In the genomic region with DNA sequence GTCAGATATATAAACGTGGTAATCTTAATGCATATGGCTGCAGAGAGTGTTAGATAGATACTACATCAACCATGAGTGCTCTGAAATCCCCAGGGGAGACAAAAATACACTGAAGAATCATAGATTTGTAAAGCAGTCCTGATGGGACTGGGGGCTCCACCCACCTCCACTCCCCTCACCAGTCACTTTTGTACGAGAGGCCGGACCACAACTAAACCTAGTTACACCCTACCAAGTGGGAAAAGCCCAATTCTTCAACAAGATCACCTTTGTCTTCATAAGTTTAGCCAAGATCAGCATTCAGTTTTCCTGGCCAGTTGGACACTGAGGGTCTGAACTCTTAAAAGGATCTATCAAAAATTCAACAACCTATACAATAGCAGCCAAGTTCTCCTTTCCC, we compare ENCODE assay signal across 8 cellular contexts. TPM values are rescaled to one million over a fixed set of nuclear protein-coding genes. Genes with fewer than 3 reads are reported as not detected.
DNase-seq lines count a peak whose midpoint lies in the region; ATAC-seq, FAIRE-seq and TF ChIP-seq lines count a peak whose summit lies in the region.

No MANE protein-coding gene starts in this region.

- H3K4me1 ChIP-seq in adrenal gland (replicated peaks in 1 of 2) (peaks cover 21 to 61% of the 10 kb centered on the region in 2 donors), HepG2 (ENCODE audit: insufficient read depth, low read length) (peaks cover 52% of the 10 kb centered on the region), thoracic aorta (ENCODE audit: control insufficient read depth in 1 of 2, low read depth in 2 of 2) (peaks cover 42 to 54% of the 10 kb centered on the region in 2 donors)

- intact Hi-C loops in adrenal gland (cut with DNase I) = no loop called here
- intact Hi-C loops in HepG2 (cut with micrococcal nuclease; ENCODE audit: unreplicated experiment) = no loop called here

- TF ChIP-seq EP300 in HepG2 (IDR thresholded peaks at IDR 0.05; ENCODE audit: low read depth in 2 of 2, low read length in 2 of 2) = no peak
- TF ChIP-seq EP300 in HepG2 (CRISPR knock-in tag; IDR thresholded peaks at IDR 0.05; ENCODE audit: borderline replicate concordance) = no peak

- WGBS in adrenal gland, 4 donors = 6 to 13% (median 11%) methylated on average over 3 of the region's 3 CpGs
- WGBS in HepG2 (ENCODE audit: low lambda C conversion rate) = 21% methylated on average over 3 of the region's 3 CpGs

- no peak for ATAC-seq in activated CD8-positive, alpha-beta memory T cell treated with anti-CD3 and anti-CD28 coated beads, Interleukin-2, amount 10 ng/mL, durations not matched to agents 7 days and 5 days
- ATAC-seq in HepG2 (no peak), thoracic aorta (ENCODE audit: insufficient number of reproducible peaks, low FRiP score, low read depth) (no peak), HG03196 (IDR thresholded peaks at IDR 0.05; ENCODE audit: unreplicated experiment) (no peak)

- H3K4me3 ChIP-seq in adrenal gland = peak overlapping the region in 2 of 4 donors; percentile 86 to 97
- peak overlapping the region; percentile 94 to 98 (median 94) for H3K4me3 ChIP-seq in HepG2 (replicated peaks in 1 of 3; ENCODE audit: insufficient read depth in 1 of 3, low read depth in 2 of 3, low read length in 3 of 3)
- peak overlapping the region; percentile 73 for H3K4me3 ChIP-seq in thoracic aorta

- TF ChIP-seq RAD21 in HepG2 (CRISPR knock-in tag; IDR thresholded peaks at IDR 0.05) = no peak

- no peak for DNase-seq in activated CD8-positive, alpha-beta memory T cell treated with anti-CD3 and anti-CD28 coated beads, Interleukin-2, amount 10 ng/mL, durations not matched to agents 7 days and 5 days
- DNase-seq in activated CD8-positive, alpha-beta memory T cell treated with anti-CD3 and anti-CD28 coated beads for 24 hours = no peak
- peak in 1 of 7 donors; percentile 14 for DNase-seq in adrenal gland
- DNase-seq in HepG2 (ENCODE audit: low spot score) = no peak
- no peak for DNase-seq in thoracic aorta (ENCODE audit: low spot score)
- DNase-seq in NCI-H1105 (lab: John Stamatoyannopoulos, UW) = no peak
- no peak for DNase-seq in DMS153 (lab: John Stamatoyannopoulos, UW)

- H3K36me3 ChIP-seq in adrenal gland (replicated peaks in 1 of 2) (peaks cover 0 to 52% of the 10 kb centered on the region in 2 donors), HepG2 (replicated peaks in 1 of 2; ENCODE audit: control insufficient read depth in 1 of 2, insufficient read depth in 2 of 2, low read length in 2 of 2) (peaks cover 28 to 54% of the 10 kb centered on the region in 2 experiments), thoracic aorta (peaks cover 42% of the 10 kb centered on the region)

- no peak for TF ChIP-seq CTCF in adrenal gland (IDR thresholded peaks at IDR 0.05)
- no peak for TF ChIP-seq CTCF in HepG2 (CRISPR knock-in tag; IDR thresholded peaks at IDR 0.05)
- no peak for TF ChIP-seq CTCF in thoracic aorta (IDR thresholded peaks at IDR 0.05)

- CTCF ChIA-PET in activated CD8-positive, alpha-beta memory T cell treated with anti-CD3 and anti-CD28 coated beads, Interleukin-2, amount 10 ng/mL, durations not matched to agents 7 days and 5 days (lab: Charles Lee) = interaction anchor here (0.7 to 6.5 kb wide), 8 partner anchors 9 to 124 kb away, joined by 3 to 66 read pairs (median 4); a partner anchor contains a TSS
- CTCF ChIA-PET in HepG2 (lab: Yijun Ruan, JAX; ENCODE audit: low intra/inter-chr PET ratio, low total read pairs) = no interaction called here

- TSS peak; percentile 45 for BruUV-seq in HepG2 (replicated peaks; lab: Mats Ljungman, UMichigan)

- H3K27me3 ChIP-seq in adrenal gland = no peaks in the 10 kb centered on the region
- H3K27me3 ChIP-seq in HepG2 (ENCODE audit: control insufficient read depth in 1 of 2, insufficient read depth in 2 of 2, low read length in 2 of 2) = no peaks in the 10 kb centered on the region; a peak in 1 of 5 replicates
- H3K27me3 ChIP-seq in thoracic aorta (replicated peaks; ENCODE audit: insufficient read depth) = no peaks in the 10 kb centered on the region

- peak overlapping the region in 4 of 5 donors; percentile 77 to 100 (median 99) for H3K27ac ChIP-seq in adrenal gland
- peak overlapping the region; percentile 42 for H3K27ac ChIP-seq in HepG2 (ENCODE audit: extremely low read length, insufficient read depth, low read length)
- peak overlapping the region; percentile 30 to 35 for H3K27ac ChIP-seq in thoracic aorta

- peak overlapping the region; percentile 97 for H3K4me3 Mint-ChIP-seq in activated CD8-positive, alpha-beta memory T cell treated with anti-CD3 and anti-CD28 coated beads, Interleukin-2, amount 10 ng/mL, durations not matched to agents 7 days and 5 days

- peak overlapping the region; percentile 89 for H3K9ac ChIP-seq in HepG2 (ENCODE audit: insufficient read depth, low read depth, low read length)

- peaks cover 74% of the 10 kb centered on the region for H3K4me1 Mint-ChIP-seq in activated CD8-positive, alpha-beta memory T cell treated with anti-CD3 and anti-CD28 coated beads, Interleukin-2, amount 10 ng/mL, durations not matched to agents 7 days and 5 days

- H3K9me3 Mint-ChIP-seq in activated CD8-positive, alpha-beta memory T cell treated with anti-CD3 and anti-CD28 coated beads, Interleukin-2, amount 10 ng/mL, durations not matched to agents 7 days and 5 days (ENCODE audit: low read depth) = no peaks in the 10 kb centered on the region

- H3K9me3 ChIP-seq in adrenal gland (replicated peaks in 1 of 3) = no peaks in the 10 kb centered on the region
- no peaks in the 10 kb centered on the region for H3K9me3 ChIP-seq in HepG2 (ENCODE audit: low read length)
- H3K9me3 ChIP-seq in thoracic aorta = no peaks in the 10 kb centered on the region

- H3K27me3 Mint-ChIP-seq in activated CD8-positive, alpha-beta memory T cell treated with anti-CD3 and anti-CD28 coated beads, Interleukin-2, amount 10 ng/mL, durations not matched to agents 7 days and 5 days = peaks cover 3% of the 10 kb centered on the region

- POLR2A ChIA-PET in HepG2 (lab: Yijun Ruan, JAX) = interaction anchor here (0.9 to 1.1 kb wide), 3 partner anchors 11 to 16 kb away, joined by 3 read pairs; no protein-coding TSS in a partner anchor

- H3K27ac Mint-ChIP-seq in activated CD8-positive, alpha-beta memory T cell treated with anti-CD3 and anti-CD28 coated beads, Interleukin-2, amount 10 ng/mL, durations not matched to agents 7 days and 5 days = peak overlapping the region; percentile 73

- peaks cover 59% of the 10 kb centered on the region for H3K36me3 Mint-ChIP-seq in activated CD8-positive, alpha-beta memory T cell treated with anti-CD3 and anti-CD28 coated beads, Interleukin-2, amount 10 ng/mL, durations not matched to agents 7 days and 5 days

- H2AFZ ChIP-seq in HepG2 (ENCODE audit: low read length) = no peak overlapping the region

- H4K20me1 ChIP-seq in HepG2 (ENCODE audit: insufficient read depth, low read length) = peaks cover 56% of the 10 kb centered on the region

- peak overlapping the region; percentile 95 for H3K4me2 ChIP-seq in HepG2 (ENCODE audit: low read depth, low read length)

- H3K79me2 ChIP-seq in HepG2 (ENCODE audit: insufficient read depth, low read length) = peaks cover 54% of the 10 kb centered on the region

- TF ChIP-seq POLR2A in adrenal gland (IDR thresholded peaks at IDR 0.05) (no peak), HepG2 (IDR thresholded peaks at IDR 0.05; ENCODE audit: insufficient read depth in 1 of 2, low read depth in 2 of 2, low read length in 2 of 2) (no peak)

- in situ Hi-C loops in HepG2 (cut with HindIII; ENCODE audit: extremely low pct_ligation_motif_present, low pct_unique_long_range_greater_than_20kb) = no loop called here

- no peak for FAIRE-seq in HepG2 (lab: Jason Lieb, UNC)

RNA-seq across cellular contexts. Expression of a gene that starts 1.5 kb away (rescaled TPM):
- total RNA-seq in activated CD8-positive, alpha-beta memory T cell treated with anti-CD3 and anti-CD28 coated beads, Interleukin-2, amount 10 ng/mL, durations not matched to agents 7 days and 5 days = 100 to 1,000 TPM; 442 to 462 TPM
- total RNA-seq in adrenal gland (100 to 1,000 TPM; 109 to 395 (median 253) TPM), HepG2 (2016; rRNA removed; fragmentation: Illumina TruSeq; extraction: Trizol) (42.5 and 70.4 TPM in 2 replicates), thoracic aorta (100 to 1,000 TPM; 250 to 512 TPM)
- polyA plus RNA-seq in adrenal gland (100 to 1,000 TPM; 150 to 197 (median 178) TPM), HepG2 (2011; rRNA removed) (51.9 and 55.5 TPM in 2 replicates)
- total RNA-seq in HepG2 (2016; cell fraction: cytosol; rRNA removed; fragmentation: Illumina TruSeq; extraction: Trizol; ENCODE audit: low read depth) = 16.0 and 19.1 TPM in 2 replicates
- 36.1 and 70.7 TPM in 2 replicates for total RNA-seq in HepG2 (2016; cell fraction: insoluble cytoplasmic fraction; rRNA removed; fragmentation: Illumina TruSeq; extraction: Trizol)
- 45.9 and 46.6 TPM in 2 replicates for total RNA-seq in HepG2 (2016; cell fraction: membrane; rRNA removed; fragmentation: Illumina TruSeq; extraction: Trizol)
- 163 and 180 TPM in 2 replicates for total RNA-seq in HepG2 (2016; cell fraction: nucleus; rRNA removed; fragmentation: Illumina TruSeq; extraction: Trizol)
- polyA plus RNA-seq in HepG2 (2011; cell fraction: cytosol; rRNA removed) = 14.3 and 16.0 TPM in 2 replicates
- polyA plus RNA-seq in HepG2 (2011; cell fraction: nucleus; rRNA removed) = 223 and 237 TPM in 2 replicates
- 130 and 151 TPM in 2 replicates for polyA plus RNA-seq in HepG2 (2012)
- 30.5 and 31.3 TPM in 2 replicates for polyA plus RNA-seq in HepG2 (2016; cell fraction: cytosol; fragmentation: Illumina TruSeq; extraction: Trizol; ENCODE audit: low read depth)
- 93.3 and 132 TPM in 2 replicates for polyA plus RNA-seq in HepG2 (2016; cell fraction: insoluble cytoplasmic fraction; fragmentation: Illumina TruSeq; extraction: Trizol; ENCODE audit: low read depth)
- 63.8 and 66.4 TPM in 2 replicates for polyA plus RNA-seq in HepG2 (2016; cell fraction: membrane; fragmentation: Illumina TruSeq; extraction: Trizol; ENCODE audit: low read depth)
- 426 and 461 TPM in 2 replicates for polyA plus RNA-seq in HepG2 (2016; cell fraction: nucleus; fragmentation: Illumina TruSeq; extraction: Trizol; ENCODE audit: insufficient read depth, low read depth)
- 77.9 and 101 TPM in 2 replicates for polyA minus RNA-seq in HepG2 (2011; rRNA and poly(A)+ RNA removed; ENCODE audit: low replicate concordance)
- polyA minus RNA-seq in HepG2 (2011; cell fraction: cytosol; rRNA and poly(A)+ RNA removed) = 31.1 and 32.0 TPM in 2 replicates
- polyA minus RNA-seq in HepG2 (2011; cell fraction: nucleus; rRNA and poly(A)+ RNA removed) = 297 and 338 TPM in 2 replicates

RNA-seq across cellular contexts. Expression of a gene that starts 17.1 kb away (rescaled TPM):
- 1 to 10 TPM; 2.0 to 3.2 TPM for total RNA-seq in activated CD8-positive, alpha-beta memory T cell treated with anti-CD3 and anti-CD28 coated beads, Interleukin-2, amount 10 ng/mL, durations not matched to agents 7 days and 5 days
- total RNA-seq in adrenal gland (10 to 100 TPM in 1 of 8 donors, 1 to 10 TPM in 7; 1.8 to 10.1 (median 3.8) TPM), HepG2 (2016; rRNA removed; fragmentation: Illumina TruSeq; extraction: Trizol) (0.11 TPM in 1 of 2 replicates, not detected in the other), thoracic aorta (10 to 100 TPM; 12.2 to 13.4 TPM)
- polyA plus RNA-seq in adrenal gland (1 to 10 TPM; 2.4 to 5.1 (median 4.8) TPM), HepG2 (2011; rRNA removed) (0.12 and 0.13 TPM in 2 replicates)
- total RNA-seq in HepG2 (2016; cell fraction: cytosol; rRNA removed; fragmentation: Illumina TruSeq; extraction: Trizol; ENCODE audit: low read depth) = not detected in 2 replicates
- 0.06 TPM in 1 of 2 replicates, not detected in the other for total RNA-seq in HepG2 (2016; cell fraction: insoluble cytoplasmic fraction; rRNA removed; fragmentation: Illumina TruSeq; extraction: Trizol)
- not detected in 2 replicates for total RNA-seq in HepG2 (2016; cell fraction: membrane; rRNA removed; fragmentation: Illumina TruSeq; extraction: Trizol)
- 0.13 and 0.16 TPM in 2 replicates for total RNA-seq in HepG2 (2016; cell fraction: nucleus; rRNA removed; fragmentation: Illumina TruSeq; extraction: Trizol)
- 0.08 and 0.09 TPM in 2 replicates for polyA plus RNA-seq in HepG2 (2011; cell fraction: cytosol; rRNA removed)
- polyA plus RNA-seq in HepG2 (2011; cell fraction: nucleus; rRNA removed) = 0.31 and 0.51 TPM in 2 replicates
- 0.19 and 0.24 TPM in 2 replicates for polyA plus RNA-seq in HepG2 (2012)
- not detected in 2 replicates for polyA plus RNA-seq in HepG2 (2016; cell fraction: cytosol; fragmentation: Illumina TruSeq; extraction: Trizol; ENCODE audit: low read depth)
- not detected in 2 replicates for polyA plus RNA-seq in HepG2 (2016; cell fraction: insoluble cytoplasmic fraction; fragmentation: Illumina TruSeq; extraction: Trizol; ENCODE audit: low read depth)
- polyA plus RNA-seq in HepG2 (2016; cell fraction: membrane; fragmentation: Illumina TruSeq; extraction: Trizol; ENCODE audit: low read depth) = not detected in 2 replicates
- polyA plus RNA-seq in HepG2 (2016; cell fraction: nucleus; fragmentation: Illumina TruSeq; extraction: Trizol; ENCODE audit: insufficient read depth, low read depth) = not detected in 2 replicates
- 0.68 and 0.84 TPM in 2 replicates for polyA minus RNA-seq in HepG2 (2011; rRNA and poly(A)+ RNA removed; ENCODE audit: low replicate concordance)
- 0.26 TPM in 1 of 2 replicates, not detected in the other for polyA minus RNA-seq in HepG2 (2011; cell fraction: cytosol; rRNA and poly(A)+ RNA removed)
- polyA minus RNA-seq in HepG2 (2011; cell fraction: nucleus; rRNA and poly(A)+ RNA removed) = 0.62 and 0.77 TPM in 2 replicates

RNA-seq across cellular contexts. Expression of a gene that starts 26.1 kb away (rescaled TPM):
- 10 to 100 TPM; 61.1 to 65.0 TPM for total RNA-seq in activated CD8-positive, alpha-beta memory T cell treated with anti-CD3 and anti-CD28 coated beads, Interleukin-2, amount 10 ng/mL, durations not matched to agents 7 days and 5 days
- total RNA-seq in adrenal gland = 10 to 100 TPM; 12.9 to 34.8 (median 19.0) TPM
- 10 to 100 TPM in 2 of 3 donors, 1 to 10 TPM in 1; 6.4 to 57.7 (median 27.7) TPM for polyA plus RNA-seq in adrenal gland
- total RNA-seq in HepG2 (2016; rRNA removed; fragmentation: Illumina TruSeq; extraction: Trizol) = 7.8 and 8.3 TPM in 2 replicates
- total RNA-seq in HepG2 (2016; cell fraction: cytosol; rRNA removed; fragmentation: Illumina TruSeq; extraction: Trizol; ENCODE audit: low read depth) = 3.5 and 4.1 TPM in 2 replicates
- total RNA-seq in HepG2 (2016; cell fraction: insoluble cytoplasmic fraction; rRNA removed; fragmentation: Illumina TruSeq; extraction: Trizol) = 4.8 and 7.6 TPM in 2 replicates
- 10.9 and 11.1 TPM in 2 replicates for total RNA-seq in HepG2 (2016; cell fraction: membrane; rRNA removed; fragmentation: Illumina TruSeq; extraction: Trizol)
- total RNA-seq in HepG2 (2016; cell fraction: nucleus; rRNA removed; fragmentation: Illumina TruSeq; extraction: Trizol) = 6.7 and 7.4 TPM in 2 replicates
- polyA plus RNA-seq in HepG2 (2011; rRNA removed) = 15.5 and 17.6 TPM in 2 replicates
- 7.7 and 11.1 TPM in 2 replicates for polyA plus RNA-seq in HepG2 (2011; cell fraction: cytosol; rRNA removed)
- 71.3 and 101 TPM in 2 replicates for polyA plus RNA-seq in HepG2 (2011; cell fraction: nucleus; rRNA removed)
- 8.7 and 10.1 TPM in 2 replicates for polyA plus RNA-seq in HepG2 (2012)
- polyA plus RNA-seq in HepG2 (2016; cell fraction: cytosol; fragmentation: Illumina TruSeq; extraction: Trizol; ENCODE audit: low read depth) = 5.1 and 6.2 TPM in 2 replicates
- 7.8 and 9.1 TPM in 2 replicates for polyA plus RNA-seq in HepG2 (2016; cell fraction: insoluble cytoplasmic fraction; fragmentation: Illumina TruSeq; extraction: Trizol; ENCODE audit: low read depth)
- polyA plus RNA-seq in HepG2 (2016; cell fraction: membrane; fragmentation: Illumina TruSeq; extraction: Trizol; ENCODE audit: low read depth) = 9.5 and 11.8 TPM in 2 replicates
- polyA plus RNA-seq in HepG2 (2016; cell fraction: nucleus; fragmentation: Illumina TruSeq; extraction: Trizol; ENCODE audit: insufficient read depth, low read depth) = 20.0 and 20.1 TPM in 2 replicates
- 25.9 and 40.8 TPM in 2 replicates for polyA minus RNA-seq in HepG2 (2011; rRNA and poly(A)+ RNA removed; ENCODE audit: low replicate concordance)
- polyA minus RNA-seq in HepG2 (2011; cell fraction: cytosol; rRNA and poly(A)+ RNA removed) = 4.3 and 6.6 TPM in 2 replicates
- polyA minus RNA-seq in HepG2 (2011; cell fraction: nucleus; rRNA and poly(A)+ RNA removed) = 8.7 and 10.9 TPM in 2 replicates
- total RNA-seq in thoracic aorta = 10 to 100 TPM; 23.3 to 39.1 TPM

RNA-seq across cellular contexts. Expression of a gene that starts 32.9 kb away (rescaled TPM):
- total RNA-seq in activated CD8-positive, alpha-beta memory T cell treated with anti-CD3 and anti-CD28 coated beads, Interleukin-2, amount 10 ng/mL, durations not matched to agents 7 days and 5 days = 100 to 1,000 TPM in 1 of 2 experiments, 10 to 100 TPM in 1; 77.3 to 123 TPM
- 10 to 100 TPM in 5 of 8 donors, 1 to 10 TPM in 3; 3.6 to 23.9 (median 12.3) TPM for total RNA-seq in adrenal gland
- 10 to 100 TPM in 2 of 3 donors, 1 to 10 TPM in 1; 5.4 to 81.9 (median 35.0) TPM for polyA plus RNA-seq in adrenal gland
- total RNA-seq in HepG2 (2016; rRNA removed; fragmentation: Illumina TruSeq; extraction: Trizol) = not detected in 2 replicates
- not detected in 2 replicates for total RNA-seq in HepG2 (2016; cell fraction: cytosol; rRNA removed; fragmentation: Illumina TruSeq; extraction: Trizol; ENCODE audit: low read depth)
- not detected in 2 replicates for total RNA-seq in HepG2 (2016; cell fraction: insoluble cytoplasmic fraction; rRNA removed; fragmentation: Illumina TruSeq; extraction: Trizol)
- total RNA-seq in HepG2 (2016; cell fraction: membrane; rRNA removed; fragmentation: Illumina TruSeq; extraction: Trizol) = not detected in 2 replicates
- not detected in 2 replicates for total RNA-seq in HepG2 (2016; cell fraction: nucleus; rRNA removed; fragmentation: Illumina TruSeq; extraction: Trizol)
- polyA plus RNA-seq in HepG2 (2011; rRNA removed) = 0.18 and 0.61 TPM in 2 replicates
- 0.23 TPM in 2 replicates for polyA plus RNA-seq in HepG2 (2011; cell fraction: cytosol; rRNA removed)
- 0.54 and 1.5 TPM in 2 replicates for polyA plus RNA-seq in HepG2 (2011; cell fraction: nucleus; rRNA removed)
- polyA plus RNA-seq in HepG2 (2012) = 0.38 TPM in 1 of 2 replicates, not detected in the other
- 0.26 and 0.27 TPM in 2 replicates for polyA plus RNA-seq in HepG2 (2016; cell fraction: cytosol; fragmentation: Illumina TruSeq; extraction: Trizol; ENCODE audit: low read depth)
- polyA plus RNA-seq in HepG2 (2016; cell fraction: insoluble cytoplasmic fraction; fragmentation: Illumina TruSeq; extraction: Trizol; ENCODE audit: low read depth) = not detected in 2 replicates
- 0.30 TPM in 1 of 2 replicates, not detected in the other for polyA plus RNA-seq in HepG2 (2016; cell fraction: membrane; fragmentation: Illumina TruSeq; extraction: Trizol; ENCODE audit: low read depth)
- not detected in 2 replicates for polyA plus RNA-seq in HepG2 (2016; cell fraction: nucleus; fragmentation: Illumina TruSeq; extraction: Trizol; ENCODE audit: insufficient read depth, low read depth)
- polyA minus RNA-seq in HepG2 (2011; rRNA and poly(A)+ RNA removed; ENCODE audit: low replicate concordance) = 0.28 TPM in 1 of 2 replicates, not detected in the other
- polyA minus RNA-seq in HepG2 (2011; cell fraction: cytosol; rRNA and poly(A)+ RNA removed) = not detected in 2 replicates
- polyA minus RNA-seq in HepG2 (2011; cell fraction: nucleus; rRNA and poly(A)+ RNA removed) = not detected in 2 replicates
- total RNA-seq in thoracic aorta = 10 to 100 TPM; 78.4 to 89.1 TPM

RNA-seq across cellular contexts. Expression of a gene that starts 33.5 kb away (rescaled TPM):
- 10 to 100 TPM; 31.2 to 42.1 TPM for total RNA-seq in activated CD8-positive, alpha-beta memory T cell treated with anti-CD3 and anti-CD28 coated beads, Interleukin-2, amount 10 ng/mL, durations not matched to agents 7 days and 5 days
- total RNA-seq in adrenal gland (10 to 100 TPM; 19.7 to 50.6 (median 30.3) TPM), HepG2 (2016; rRNA removed; fragmentation: Illumina TruSeq; extraction: Trizol) (15.3 and 20.5 TPM in 2 replicates), thoracic aorta (10 to 100 TPM; 11.6 to 16.0 TPM)
- polyA plus RNA-seq in adrenal gland (10 to 100 TPM; 21.4 to 32.8 (median 29.1) TPM), HepG2 (2011; rRNA removed) (27.3 and 30.9 TPM in 2 replicates)
- 3.8 and 4.3 TPM in 2 replicates for total RNA-seq in HepG2 (2016; cell fraction: cytosol; rRNA removed; fragmentation: Illumina TruSeq; extraction: Trizol; ENCODE audit: low read depth)
- total RNA-seq in HepG2 (2016; cell fraction: insoluble cytoplasmic fraction; rRNA removed; fragmentation: Illumina TruSeq; extraction: Trizol) = 11.7 and 21.5 TPM in 2 replicates
- total RNA-seq in HepG2 (2016; cell fraction: membrane; rRNA removed; fragmentation: Illumina TruSeq; extraction: Trizol) = 9.8 and 11.2 TPM in 2 replicates
- total RNA-seq in HepG2 (2016; cell fraction: nucleus; rRNA removed; fragmentation: Illumina TruSeq; extraction: Trizol) = 16.8 and 17.9 TPM in 2 replicates
- 11.1 and 16.7 TPM in 2 replicates for polyA plus RNA-seq in HepG2 (2011; cell fraction: cytosol; rRNA removed)
- polyA plus RNA-seq in HepG2 (2011; cell fraction: nucleus; rRNA removed) = 97.2 and 109 TPM in 2 replicates
- polyA plus RNA-seq in HepG2 (2012) = 19.6 and 26.4 TPM in 2 replicates
- polyA plus RNA-seq in HepG2 (2016; cell fraction: cytosol; fragmentation: Illumina TruSeq; extraction: Trizol; ENCODE audit: low read depth) = 5.0 and 5.9 TPM in 2 replicates
- 24.4 and 31.0 TPM in 2 replicates for polyA plus RNA-seq in HepG2 (2016; cell fraction: insoluble cytoplasmic fraction; fragmentation: Illumina TruSeq; extraction: Trizol; ENCODE audit: low read depth)
- 13.6 and 15.0 TPM in 2 replicates for polyA plus RNA-seq in HepG2 (2016; cell fraction: membrane; fragmentation: Illumina TruSeq; extraction: Trizol; ENCODE audit: low read depth)
- polyA plus RNA-seq in HepG2 (2016; cell fraction: nucleus; fragmentation: Illumina TruSeq; extraction: Trizol; ENCODE audit: insufficient read depth, low read depth) = 70.2 and 70.8 TPM in 2 replicates
- 38.1 and 40.7 TPM in 2 replicates for polyA minus RNA-seq in HepG2 (2011; rRNA and poly(A)+ RNA removed; ENCODE audit: low replicate concordance)
- polyA minus RNA-seq in HepG2 (2011; cell fraction: cytosol; rRNA and poly(A)+ RNA removed) = 14.8 and 15.4 TPM in 2 replicates
- 11.1 and 15.7 TPM in 2 replicates for polyA minus RNA-seq in HepG2 (2011; cell fraction: nucleus; rRNA and poly(A)+ RNA removed)

Comparison
In these comparisons a context has a peak if more than half of its experiments do, and no peak if none do; other contexts are left out.
1. H3K27ac ChIP-seq: peak in every context shown above with its lines; median percentile 99 in adrenal gland; 42 in HepG2; 32 in thoracic aorta.